17 cellular contexts compared by ENCODE assay signal in the genomic region with DNA sequence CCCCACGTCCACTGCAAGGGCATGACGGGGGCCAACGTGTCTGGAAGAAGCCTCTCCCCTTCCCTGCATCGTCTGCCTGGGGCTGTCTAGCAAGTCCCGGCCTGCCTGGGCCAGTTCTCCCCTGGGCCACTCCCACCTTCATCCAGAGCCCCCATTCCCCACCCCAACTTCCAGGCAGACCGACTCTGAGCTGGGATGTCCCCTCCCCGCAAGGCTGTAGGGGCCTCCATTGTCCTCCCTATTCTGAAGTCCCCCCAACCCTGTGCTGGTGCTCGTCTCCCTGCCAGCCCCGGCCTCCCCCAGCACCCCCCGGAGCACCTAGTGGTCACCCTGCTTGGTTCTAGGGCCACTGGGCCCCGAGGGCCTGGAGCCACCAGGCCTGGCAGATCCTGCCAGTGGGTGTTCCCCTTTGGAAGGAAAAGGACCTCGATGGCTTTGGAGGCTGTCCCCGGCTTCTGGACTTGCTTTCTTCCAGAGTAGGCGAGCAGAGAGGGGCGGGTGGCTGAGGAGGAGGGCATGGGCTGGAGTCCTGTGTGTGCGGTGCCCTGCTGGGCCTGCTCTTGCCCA. TPM values are rescaled to one million over a fixed set of nuclear protein-coding genes. Genes with fewer than 3 reads are reported as not detected.
DNase-seq lines count a peak whose midpoint lies in the region; ATAC-seq and TF ChIP-seq lines count a peak whose summit lies in the region.
"Had no signal": no experiment of that assay in that cellular context is flagged by ENCODE, and none has a peak within 500 bp of the region (broad histone marks: within the 10 kb centered on the region; RNA-seq: fewer than 3 reads in every experiment).

No MANE protein-coding gene starts in this region.

- ATAC-seq in left ventricle myocardium superior (no peak), foreskin keratinocyte (peak; percentile 3), gastrocnemius medialis (no peak), GM19455 (IDR thresholded peaks at IDR 0.05; ENCODE audit: unreplicated experiment) (no peak)

- intact Hi-C loops in left ventricle myocardium inferior (cut with micrococcal nuclease) = no loop called here
- intact Hi-C loops in left ventricle myocardium superior (cut with micrococcal nuclease) = no loop called here
- intact Hi-C loops in gastrocnemius medialis (cut with DNase I; ENCODE audit: low total_unique reads) = no loop called here
- intact Hi-C loops in uterus (cut with DNase I; ENCODE audit: low total_unique reads) = no loop called here

- H3K4me3 ChIP-seq in left ventricle myocardium inferior = peak overlapping the region; percentile 88
- H3K4me3 ChIP-seq in gastrocnemius medialis = no peak overlapping the region
- H3K4me3 ChIP-seq in uterus = no peak overlapping the region

- no peaks in the 10 kb centered on the region for H3K27me3 ChIP-seq in left ventricle myocardium inferior (ENCODE audit: low read depth)
- no peaks in the 10 kb centered on the region for H3K27me3 ChIP-seq in foreskin keratinocyte
- H3K27me3 ChIP-seq in gastrocnemius medialis = peaks cover 4 to 11% (median 8%) of the 10 kb centered on the region in 3 donors
- no peaks in the 10 kb centered on the region for H3K27me3 ChIP-seq in uterus
- H3K27me3 ChIP-seq: brain microvascular endothelial cell had no signal

- no peak for DNase-seq in left ventricle myocardium inferior
- DNase-seq in left ventricle myocardium superior = no peak
- no peak for DNase-seq in foreskin keratinocyte
- DNase-seq in gastrocnemius medialis = no peak
- no peak for DNase-seq in uterus
- DNase-seq in activated effector memory CD4-positive, alpha-beta T cell treated with Interleukin-2 at 50 U/mL for 16 hours = no peak
- DNase-seq in D341Med (ENCODE audit: low spot score) = no peak
- DNase-seq: activated CD4-positive, alpha-beta T cell treated with anti-CD3 and anti-CD28 coated beads for 4 hours; activated CD8-positive, alpha-beta memory T cell treated with anti-CD3 and anti-CD28 coated beads, Interleukin-2, amount 50 U/mL, for 4 hours; activated naive CD4-positive, alpha-beta T cell treated with anti-CD3 and anti-CD28 coated beads for 36 hours; brain microvascular endothelial cell; CD8-positive, alpha-beta memory T cell; effector CD8-positive, alpha-beta T cell; foreskin fibroblast; NCI-H774; stimulated activated CD4-positive, alpha-beta T cell treated with anti-CD3 and anti-CD28 coated beads, Interleukin-2, amount 100 ng/mL, for 48 hours had no signal

- TF ChIP-seq POLR2A in gastrocnemius medialis (IDR thresholded peaks at IDR 0.05) = no peak
- no peak for TF ChIP-seq POLR2A in uterus (IDR thresholded peaks at IDR 0.05)

- H3K4me1 ChIP-seq in left ventricle myocardium inferior (peaks cover 94% of the 10 kb centered on the region), foreskin keratinocyte (peaks cover 21% of the 10 kb centered on the region), gastrocnemius medialis (peaks cover 24 to 54% of the 10 kb centered on the region in 2 donors), uterus (peaks cover 4 to 50% of the 10 kb centered on the region in 2 donors)

- H3K9me3 ChIP-seq in left ventricle myocardium inferior (replicated peaks) (no peaks in the 10 kb centered on the region), gastrocnemius medialis (no peaks in the 10 kb centered on the region), uterus (no peaks in the 10 kb centered on the region)

- H3K27ac ChIP-seq in left ventricle myocardium inferior (replicated peaks) = peak overlapping the region; percentile 96
- H3K27ac ChIP-seq in foreskin keratinocyte = no peak overlapping the region
- peak overlapping the region; percentile 45 to 79 (median 70) for H3K27ac ChIP-seq in gastrocnemius medialis
- peak overlapping the region; percentile 90 to 96 for H3K27ac ChIP-seq in uterus
- H3K27ac ChIP-seq: brain microvascular endothelial cell had no signal

- in situ Hi-C loops in gastrocnemius medialis (cut with MboI; ENCODE audit: low sequenced_read_pairs in 4 of 4) = no loop called here

- no peaks in the 10 kb centered on the region for H3K36me3 ChIP-seq in left ventricle myocardium inferior
- H3K36me3 ChIP-seq in gastrocnemius medialis = no peaks in the 10 kb centered on the region
- no peaks in the 10 kb centered on the region for H3K36me3 ChIP-seq in uterus
- H3K36me3 ChIP-seq: brain microvascular endothelial cell had no signal

- TF ChIP-seq CTCF in left ventricle myocardium inferior (IDR thresholded peaks at IDR 0.05; ENCODE audit: borderline replicate concordance) (no peak), foreskin keratinocyte (conservative IDR thresholded peaks at IDR 0.05) (no peak), gastrocnemius medialis (IDR thresholded peaks at IDR 0.05 in 4 of 5, conservative IDR thresholded peaks at IDR 0.05 in 1 of 5) (no peak), uterus (IDR thresholded peaks at IDR 0.05) (no peak)

RNA-seq across cellular contexts. Expression of gene GLIS2, which starts 4.8 kb away (rescaled TPM):
- total RNA-seq in left ventricle myocardium inferior = 17.2 TPM
- total RNA-seq in left ventricle myocardium superior = 16.6 TPM
- 5.0 and 5.3 TPM in 2 replicates for total RNA-seq in foreskin keratinocyte
- 9.5 TPM in 2 replicates for polyA plus RNA-seq in foreskin keratinocyte
- under 1 TPM in 3 of 4 donors, not detected in 1; 0.81 to 0.95 (median 0.95) TPM for total RNA-seq in gastrocnemius medialis
- 10 to 100 TPM in 1 of 4 donors, 1 to 10 TPM in 3; 2.9 to 55.8 (median 5.1) TPM for total RNA-seq in uterus
- polyA plus RNA-seq: CD8-positive, alpha-beta memory T cell had no signal

RNA-seq across cellular contexts. Expression of gene PAM16, which starts 30.5 kb away (rescaled TPM):
- total RNA-seq in left ventricle myocardium inferior = 67.3 TPM
- 70.0 TPM for total RNA-seq in left ventricle myocardium superior
- 42.8 and 49.2 TPM in 2 replicates for total RNA-seq in foreskin keratinocyte
- 73.7 and 76.5 TPM in 2 replicates for polyA plus RNA-seq in foreskin keratinocyte
- 100 to 1,000 TPM; 112 to 174 (median 132) TPM for total RNA-seq in gastrocnemius medialis
- total RNA-seq in uterus = 100 to 1,000 TPM in 1 of 4 donors, 10 to 100 TPM in 2, 1 to 10 TPM in 1; 8.9 to 438 (median 35.3) TPM

RNA-seq across cellular contexts. Expression of gene TFAP4, which starts 47.8 kb away (rescaled TPM):
- total RNA-seq in left ventricle myocardium inferior (2.6 TPM), left ventricle myocardium superior (4.7 TPM), foreskin keratinocyte (13.7 and 19.7 TPM in 2 replicates), gastrocnemius medialis (1 to 10 TPM; 3.2 to 5.0 (median 4.1) TPM), uterus (10 to 100 TPM in 2 of 4 donors, 1 to 10 TPM in 2; 2.1 to 18.7 (median 8.2) TPM)
- 11.9 and 15.1 TPM in 2 replicates for polyA plus RNA-seq in foreskin keratinocyte

RNA-seq across cellular contexts. Expression of gene VASN, which starts 51.0 kb away (rescaled TPM):
- 5.5 TPM for total RNA-seq in left ventricle myocardium inferior
- total RNA-seq in left ventricle myocardium superior = 4.3 TPM
- total RNA-seq in foreskin keratinocyte = 1.8 and 2.3 TPM in 2 replicates
- 1.5 and 2.0 TPM in 2 replicates for polyA plus RNA-seq in foreskin keratinocyte
- total RNA-seq in gastrocnemius medialis = 10 to 100 TPM in 1 of 4 donors, 1 to 10 TPM in 3; 2.4 to 12.8 (median 3.7) TPM
- total RNA-seq in uterus = 10 to 100 TPM in 3 of 4 donors, 1 to 10 TPM in 1; 3.6 to 49.0 (median 19.9) TPM
- total RNA-seq: activated naive CD4-positive, alpha-beta T cell treated with anti-CD3 and anti-CD28 coated beads for 36 hours had no signal
- polyA plus RNA-seq: CD8-positive, alpha-beta memory T cell had no signal
